In the genomic region with DNA sequence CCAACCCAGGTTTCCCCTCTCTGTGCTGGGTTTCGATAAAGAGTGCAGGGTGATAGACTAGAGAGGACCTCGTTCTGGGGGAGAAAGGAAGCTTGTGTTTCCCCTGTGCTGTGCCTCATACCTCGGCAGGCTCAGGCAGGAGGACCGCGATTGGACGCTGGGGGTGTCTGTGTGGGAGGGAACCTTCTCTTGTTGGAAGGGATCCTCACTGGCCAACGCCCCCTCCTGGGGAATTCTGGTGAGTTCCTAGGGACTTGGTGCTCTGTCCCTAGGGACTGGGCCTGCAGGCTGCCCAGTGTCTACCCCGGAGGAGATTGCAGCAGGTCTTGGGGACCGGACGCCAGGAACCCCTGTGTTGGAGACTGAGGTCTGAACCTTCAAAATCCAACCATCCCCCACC, we compare ENCODE assay signal across 1 cellular context.
TF ChIP-seq lines count a peak whose summit lies in the region.

No MANE protein-coding gene starts in this region.

TF ChIP-seq in GM23338, 12 proteins besides CTCF, POLR2A, EP300 and RAD21 (continued from another document):
- TF ChIP-seq, protein P1, sequence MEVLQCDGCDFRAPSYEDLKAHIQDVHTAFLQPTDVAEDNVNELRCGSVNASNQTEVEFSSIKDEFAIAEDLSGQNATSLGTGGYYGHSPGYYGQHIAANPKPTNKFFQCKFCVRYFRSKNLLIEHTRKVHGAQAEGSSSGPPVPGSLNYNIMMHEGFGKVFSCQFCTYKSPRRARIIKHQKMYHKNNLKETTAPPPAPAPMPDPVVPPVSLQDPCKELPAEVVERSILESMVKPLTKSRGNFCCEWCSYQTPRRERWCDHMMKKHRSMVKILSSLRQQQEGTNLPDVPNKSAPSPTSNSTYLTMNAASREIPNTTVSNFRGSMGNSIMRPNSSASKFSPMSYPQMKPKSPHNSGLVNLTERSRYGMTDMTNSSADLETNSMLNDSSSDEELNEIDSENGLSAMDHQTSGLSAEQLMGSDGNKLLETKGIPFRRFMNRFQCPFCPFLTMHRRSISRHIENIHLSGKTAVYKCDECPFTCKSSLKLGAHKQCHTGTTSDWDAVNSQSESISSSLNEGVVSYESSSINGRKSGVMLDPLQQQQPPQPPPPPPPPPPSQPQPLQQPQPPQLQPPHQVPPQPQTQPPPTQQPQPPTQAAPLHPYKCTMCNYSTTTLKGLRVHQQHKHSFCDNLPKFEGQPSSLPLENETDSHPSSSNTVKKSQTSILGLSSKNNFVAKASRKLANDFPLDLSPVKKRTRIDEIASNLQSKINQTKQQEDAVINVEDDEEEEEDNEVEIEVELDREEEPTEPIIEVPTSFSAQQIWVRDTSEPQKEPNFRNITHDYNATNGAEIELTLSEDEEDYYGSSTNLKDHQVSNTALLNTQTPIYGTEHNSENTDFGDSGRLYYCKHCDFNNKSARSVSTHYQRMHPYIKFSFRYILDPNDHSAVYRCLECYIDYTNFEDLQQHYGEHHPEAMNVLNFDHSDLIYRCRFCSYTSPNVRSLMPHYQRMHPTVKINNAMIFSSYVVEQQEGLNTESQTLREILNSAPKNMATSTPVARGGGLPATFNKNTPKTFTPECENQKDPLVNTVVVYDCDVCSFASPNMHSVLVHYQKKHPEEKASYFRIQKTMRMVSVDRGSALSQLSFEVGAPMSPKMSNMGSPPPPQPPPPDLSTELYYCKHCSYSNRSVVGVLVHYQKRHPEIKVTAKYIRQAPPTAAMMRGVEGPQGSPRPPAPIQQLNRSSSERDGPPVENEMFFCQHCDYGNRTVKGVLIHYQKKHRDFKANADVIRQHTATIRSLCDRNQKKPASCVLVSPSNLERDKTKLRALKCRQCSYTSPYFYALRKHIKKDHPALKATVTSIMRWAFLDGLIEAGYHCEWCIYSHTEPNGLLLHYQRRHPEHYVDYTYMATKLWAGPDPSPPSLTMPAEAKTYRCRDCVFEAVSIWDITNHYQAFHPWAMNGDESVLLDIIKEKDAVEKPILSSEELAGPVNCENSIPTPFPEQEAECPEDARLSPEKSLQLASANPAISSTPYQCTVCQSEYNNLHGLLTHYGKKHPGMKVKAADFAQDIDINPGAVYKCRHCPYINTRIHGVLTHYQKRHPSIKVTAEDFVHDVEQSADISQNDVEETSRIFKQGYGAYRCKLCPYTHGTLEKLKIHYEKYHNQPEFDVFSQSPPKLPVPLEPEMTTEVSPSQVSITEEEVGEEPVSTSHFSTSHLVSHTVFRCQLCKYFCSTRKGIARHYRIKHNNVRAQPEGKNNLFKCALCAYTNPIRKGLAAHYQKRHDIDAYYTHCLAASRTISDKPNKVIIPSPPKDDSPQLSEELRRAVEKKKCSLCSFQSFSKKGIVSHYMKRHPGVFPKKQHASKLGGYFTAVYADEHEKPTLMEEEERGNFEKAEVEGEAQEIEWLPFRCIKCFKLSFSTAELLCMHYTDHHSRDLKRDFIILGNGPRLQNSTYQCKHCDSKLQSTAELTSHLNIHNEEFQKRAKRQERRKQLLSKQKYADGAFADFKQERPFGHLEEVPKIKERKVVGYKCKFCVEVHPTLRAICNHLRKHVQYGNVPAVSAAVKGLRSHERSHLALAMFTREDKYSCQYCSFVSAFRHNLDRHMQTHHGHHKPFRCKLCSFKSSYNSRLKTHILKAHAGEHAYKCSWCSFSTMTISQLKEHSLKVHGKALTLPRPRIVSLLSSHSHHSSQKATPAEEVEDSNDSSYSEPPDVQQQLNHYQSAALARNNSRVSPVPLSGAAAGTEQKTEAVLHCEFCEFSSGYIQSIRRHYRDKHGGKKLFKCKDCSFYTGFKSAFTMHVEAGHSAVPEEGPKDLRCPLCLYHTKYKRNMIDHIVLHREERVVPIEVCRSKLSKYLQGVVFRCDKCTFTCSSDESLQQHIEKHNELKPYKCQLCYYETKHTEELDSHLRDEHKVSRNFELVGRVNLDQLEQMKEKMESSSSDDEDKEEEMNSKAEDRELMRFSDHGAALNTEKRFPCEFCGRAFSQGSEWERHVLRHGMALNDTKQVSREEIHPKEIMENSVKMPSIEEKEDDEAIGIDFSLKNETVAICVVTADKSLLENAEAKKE (CRISPR knock-in tag; IDR thresholded peaks at IDR 0.05) = no peak
- TF ChIP-seq ZNF114 (CRISPR knock-in tag; IDR thresholded peaks at IDR 0.05) (no peak), STAT1 (IDR thresholded peaks at IDR 0.05; ENCODE audit: unreplicated experiment) (no peak), EZH2 (IDR thresholded peaks at IDR 0.05; ENCODE audit: low read depth, unreplicated experiment) (no peak), EZH2phosphoT487 (IDR thresholded peaks at IDR 0.05; ENCODE audit: unreplicated experiment) (no peak), JUNB (IDR thresholded peaks at IDR 0.05; ENCODE audit: unreplicated experiment) (no peak), ZNF331 (CRISPR knock-in tag; IDR thresholded peaks at IDR 0.05; ENCODE audit: low read depth) (no peak), POLR2AphosphoS5 (IDR thresholded peaks at IDR 0.05; ENCODE audit: low read depth) (no peak)
- TF ChIP-seq, protein P2, sequence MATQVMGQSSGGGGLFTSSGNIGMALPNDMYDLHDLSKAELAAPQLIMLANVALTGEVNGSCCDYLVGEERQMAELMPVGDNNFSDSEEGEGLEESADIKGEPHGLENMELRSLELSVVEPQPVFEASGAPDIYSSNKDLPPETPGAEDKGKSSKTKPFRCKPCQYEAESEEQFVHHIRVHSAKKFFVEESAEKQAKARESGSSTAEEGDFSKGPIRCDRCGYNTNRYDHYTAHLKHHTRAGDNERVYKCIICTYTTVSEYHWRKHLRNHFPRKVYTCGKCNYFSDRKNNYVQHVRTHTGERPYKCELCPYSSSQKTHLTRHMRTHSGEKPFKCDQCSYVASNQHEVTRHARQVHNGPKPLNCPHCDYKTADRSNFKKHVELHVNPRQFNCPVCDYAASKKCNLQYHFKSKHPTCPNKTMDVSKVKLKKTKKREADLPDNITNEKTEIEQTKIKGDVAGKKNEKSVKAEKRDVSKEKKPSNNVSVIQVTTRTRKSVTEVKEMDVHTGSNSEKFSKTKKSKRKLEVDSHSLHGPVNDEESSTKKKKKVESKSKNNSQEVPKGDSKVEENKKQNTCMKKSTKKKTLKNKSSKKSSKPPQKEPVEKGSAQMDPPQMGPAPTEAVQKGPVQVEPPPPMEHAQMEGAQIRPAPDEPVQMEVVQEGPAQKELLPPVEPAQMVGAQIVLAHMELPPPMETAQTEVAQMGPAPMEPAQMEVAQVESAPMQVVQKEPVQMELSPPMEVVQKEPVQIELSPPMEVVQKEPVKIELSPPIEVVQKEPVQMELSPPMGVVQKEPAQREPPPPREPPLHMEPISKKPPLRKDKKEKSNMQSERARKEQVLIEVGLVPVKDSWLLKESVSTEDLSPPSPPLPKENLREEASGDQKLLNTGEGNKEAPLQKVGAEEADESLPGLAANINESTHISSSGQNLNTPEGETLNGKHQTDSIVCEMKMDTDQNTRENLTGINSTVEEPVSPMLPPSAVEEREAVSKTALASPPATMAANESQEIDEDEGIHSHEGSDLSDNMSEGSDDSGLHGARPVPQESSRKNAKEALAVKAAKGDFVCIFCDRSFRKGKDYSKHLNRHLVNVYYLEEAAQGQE (IDR thresholded peaks at IDR 0.05; ENCODE audit: unreplicated experiment) = no peak
